Comparison of ENCODE assay signal across 13 cellular contexts in the genomic region with DNA sequence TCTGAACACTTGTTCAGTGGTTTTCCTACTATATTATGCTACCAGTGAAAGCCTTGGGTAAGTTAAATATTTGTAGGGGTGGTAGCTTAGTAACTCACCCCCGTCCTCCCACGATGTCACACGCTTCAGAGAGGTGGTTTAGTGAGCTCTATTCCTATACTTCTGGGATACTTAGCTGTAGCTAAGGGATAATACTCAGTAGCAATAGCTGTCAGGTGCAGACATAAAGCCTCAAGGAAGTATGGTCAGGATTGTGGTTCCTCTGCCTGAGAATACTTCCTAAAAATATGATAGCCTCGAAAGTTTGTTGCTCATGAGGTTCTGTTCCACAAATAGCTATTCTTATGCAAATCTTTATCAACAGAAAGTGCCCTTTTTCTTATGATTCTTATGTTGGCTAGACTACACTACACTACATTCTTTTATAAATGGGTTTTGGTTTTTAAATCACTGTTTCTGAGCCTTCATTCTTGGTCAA. TPM values are rescaled to one million over a fixed set of nuclear protein-coding genes. Genes with fewer than 3 reads are reported as not detected.
DNase-seq lines count a peak whose midpoint lies in the region; ATAC-seq lines count a peak whose summit lies in the region.
"Had no signal": no experiment of that assay in that cellular context is flagged by ENCODE, and none has a peak within 500 bp of the region (broad histone marks: within the 10 kb centered on the region; RNA-seq: fewer than 3 reads in every experiment).

No MANE protein-coding gene starts in this region.

- H3K9me3 Mint-ChIP-seq in naive B cell, result no peaks in the 10 kb centered on the region
- H3K9me3 Mint-ChIP-seq: effector memory CD8-positive, alpha-beta T cell; mesothelial cell of epicardium had no signal

- peak; percentile 63 for ATAC-seq in GM21723 (IDR thresholded peaks at IDR 0.05; ENCODE audit: unreplicated experiment)
- peak; percentile 54 for ATAC-seq in HG03565 (IDR thresholded peaks at IDR 0.05; ENCODE audit: unreplicated experiment)
- ATAC-seq in naive B cell (ENCODE audit: low read depth in 2 of 2), result peak; percentile 71 to 77
- ATAC-seq: effector memory CD8-positive, alpha-beta T cell; right cardiac atrium; Right ventricle myocardium inferior had no signal

- H3K4me3 Mint-ChIP-seq in naive B cell, result peak overlapping the region in 7 of 8 donors; percentile 6 to 86 (median 64)
- H3K4me3 Mint-ChIP-seq: effector memory CD8-positive, alpha-beta T cell; mesothelial cell of epicardium had no signal

- H3K27ac Mint-ChIP-seq in naive B cell, result peak overlapping the region; percentile 70 to 97 (median 93)
- H3K27ac Mint-ChIP-seq: mesothelial cell of epicardium had no signal

- peaks cover 28 to 31% of the 10 kb centered on the region in 2 donors for H3K36me3 Mint-ChIP-seq in naive B cell

- H3K4me1 Mint-ChIP-seq in naive B cell, result peaks cover 25 to 36% (median 32%) of the 10 kb centered on the region in 3 donors
- H3K4me1 Mint-ChIP-seq: mesothelial cell of epicardium had no signal

- DNase-seq in NOMO-1 (lab: John Stamatoyannopoulos, UW; ENCODE audit: unreplicated experiment in 2 of 2) (peak; percentile 9 to 80), NOMO-1 treated with dmso at 0.1 percent for 144 hours (lab: John Stamatoyannopoulos, UW; ENCODE audit: unreplicated experiment) (no peak), naive B cell (peak; percentile 25), iPS-NIHi7 (ENCODE audit: extremely low spot score) (no peak), NCI-H187 treated with DMSO at 0.1 percent for 48 hours (lab: John Stamatoyannopoulos, UW) (no peak)
- DNase-seq in stimulated activated naive CD4-positive, alpha-beta T cell (lab: John Stamatoyannopoulos, UW), result no peak
- DNase-seq: effector memory CD8-positive, alpha-beta T cell; NCI-H1930; right cardiac atrium had no signal

- H3K27me3 Mint-ChIP-seq in naive B cell, result no peaks in the 10 kb centered on the region
- H3K27me3 Mint-ChIP-seq: effector memory CD8-positive, alpha-beta T cell had no signal

RNA-seq across cellular contexts. Expression of a gene that starts 11.9 kb away (rescaled TPM):
- 10 to 100 TPM in 1 of 6 donors, 1 to 10 TPM in 5; 6.6 to 10.5 (median 8.2) TPM for polyA plus RNA-seq in naive B cell (ENCODE audit: low read depth in 6 of 6)

RNA-seq across cellular contexts. Expression of a gene that starts 17.7 kb away (rescaled TPM):
- under 1 TPM in 1 of 6 donors, not detected in 5; 0.22 TPM for polyA plus RNA-seq in naive B cell (ENCODE audit: low read depth in 6 of 6)
- polyA plus RNA-seq: right cardiac atrium had no signal

RNA-seq across cellular contexts. Expression of a gene that starts 29.4 kb away (rescaled TPM):
- under 1 TPM in 2 of 6 donors, not detected in 4; 0.34 to 0.42 TPM for polyA plus RNA-seq in naive B cell (ENCODE audit: low read depth in 6 of 6)

Comparison
In these comparisons a context has a peak if more than half of its experiments do, and no peak if none do; other contexts are left out.
1. DNase-seq: peak in NOMO-1 (2 of 2) and naive B cell (single experiment); none in NOMO-1 treated with dmso at 0.1 percent for 144 hours (single experiment), iPS-NIHi7 (single experiment), stimulated activated naive CD4-positive, alpha-beta T cell (0 of 6) and NCI-H187 treated with DMSO at 0.1 percent for 48 hours (single experiment).
2. Peak in every context shown above with its lines, with median percentiles within 50 percentile points of each other: ATAC-seq.